In genomic region chr14:91396959-91397815, GRCh38 we compare ENCODE assay signal across 8 cellular contexts.
A peak's percentile ranks its signal among the peaks of the same experiment; 100 is the strongest.
DNase-seq lines count a peak whose midpoint lies in the region; ATAC-seq and TF ChIP-seq lines count a peak whose summit lies in the region.

No MANE protein-coding gene starts in this region.

- POLR2A ChIA-PET in HEK293T (lab: Yijun Ruan, JAX), result no interaction called here

- DNase-seq in SIG-M5 treated with dmso at 0.1 percent for 504 hours (lab: John Stamatoyannopoulos, UW; ENCODE audit: unreplicated experiment), result peak; percentile 36
- no peak for DNase-seq in SIG-M5 (lab: John Stamatoyannopoulos, UW)
- DNase-seq in RPMI8226, result peak; percentile 88
- DNase-seq in central memory CD4-positive, alpha-beta T cell, result peak; percentile 68
- DNase-seq in retina, result peak; percentile 28
- no peak for DNase-seq in HEK293T (ENCODE audit: extremely low spot score)
- no peak for DNase-seq in SW 1271 (lab: John Stamatoyannopoulos, UW)

- CTCF ChIA-PET in HEK293T (lab: Yijun Ruan, JAX), result interaction anchor here (0.7 kb wide), 1 partner anchor 1458 kb away, joined by 3 read pairs; no protein-coding TSS in a partner anchor

- peak; percentile 80 for ATAC-seq in HG03108 (IDR thresholded peaks at IDR 0.05; ENCODE audit: unreplicated experiment)

TF ChIP-seq in HEK293T, 16 proteins besides CTCF, POLR2A, EP300 and RAD21:
- no peak for TF ChIP-seq FOXK2 (IDR thresholded peaks at IDR 0.05)
- no peak for TF ChIP-seq L3MBTL2 (conservative IDR thresholded peaks at IDR 0.05)
- no peak for TF ChIP-seq CTBP1 (IDR thresholded peaks at IDR 0.05; ENCODE audit: borderline replicate concordance)
- no peak for TF ChIP-seq TARDBP (IDR thresholded peaks at IDR 0.05)
- TF ChIP-seq, protein P1, sequence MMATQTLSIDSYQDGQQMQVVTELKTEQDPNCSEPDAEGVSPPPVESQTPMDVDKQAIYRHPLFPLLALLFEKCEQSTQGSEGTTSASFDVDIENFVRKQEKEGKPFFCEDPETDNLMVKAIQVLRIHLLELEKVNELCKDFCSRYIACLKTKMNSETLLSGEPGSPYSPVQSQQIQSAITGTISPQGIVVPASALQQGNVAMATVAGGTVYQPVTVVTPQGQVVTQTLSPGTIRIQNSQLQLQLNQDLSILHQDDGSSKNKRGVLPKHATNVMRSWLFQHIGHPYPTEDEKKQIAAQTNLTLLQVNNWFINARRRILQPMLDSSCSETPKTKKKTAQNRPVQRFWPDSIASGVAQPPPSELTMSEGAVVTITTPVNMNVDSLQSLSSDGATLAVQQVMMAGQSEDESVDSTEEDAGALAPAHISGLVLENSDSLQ (IDR thresholded peaks at IDR 0.05), result no peak
- no peak for TF ChIP-seq LEF1 (IDR thresholded peaks at IDR 0.05; ENCODE audit: borderline replicate concordance)
- TF ChIP-seq ARNT (IDR thresholded peaks at IDR 0.05), result no peak
- no peak for TF ChIP-seq SP1 (IDR thresholded peaks at IDR 0.05)
- TF ChIP-seq ELF4 (IDR thresholded peaks at IDR 0.05), result no peak

Comparison
In these comparisons a context has a peak if more than half of its experiments do, and no peak if none do; other contexts are left out.
1. DNase-seq: peak in SIG-M5 treated with dmso at 0.1 percent for 504 hours (single experiment), RPMI8226 (single experiment), central memory CD4-positive, alpha-beta T cell (single experiment) and retina (single experiment); none in SIG-M5 (single experiment), HEK293T (single experiment) and SW 1271 (0 of 2).